ENCODE assay signal across 14 cellular contexts in the genomic region with DNA sequence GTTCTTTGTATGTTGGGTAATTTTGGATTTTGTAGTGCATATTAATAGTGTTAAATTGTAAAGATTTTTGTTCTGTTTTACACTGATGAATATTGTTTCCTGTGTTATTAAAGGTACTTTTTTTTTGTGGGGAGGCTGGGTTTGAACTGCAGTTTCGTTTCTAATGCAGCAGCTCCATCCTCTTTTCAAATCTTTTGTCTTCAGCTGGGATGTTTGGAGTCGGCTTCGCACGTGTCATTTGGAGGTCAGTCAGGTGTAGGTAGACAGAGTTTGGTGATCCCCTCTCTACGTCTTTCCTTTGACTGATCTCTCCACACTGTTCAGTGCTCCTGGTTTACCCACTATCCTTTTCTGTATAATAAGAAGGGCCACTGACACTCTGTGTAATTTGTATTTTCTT.
DNase-seq lines count a peak whose midpoint lies in the region; ATAC-seq lines count a peak whose summit lies in the region.
"Had no signal": no experiment of that assay in that cellular context is flagged by ENCODE, and none has a peak within 500 bp of the region (broad histone marks: within the 10 kb centered on the region; RNA-seq: fewer than 3 reads in every experiment).

No MANE protein-coding gene starts in this region.

- peak overlapping the region; percentile 60 to 73 for H3K4me3 Mint-ChIP-seq in effector memory CD8-positive, alpha-beta T cell

- no peaks in the 10 kb centered on the region for H3K27me3 Mint-ChIP-seq in effector memory CD8-positive, alpha-beta T cell

- ATAC-seq in GM18511 (IDR thresholded peaks at IDR 0.05; ENCODE audit: unreplicated experiment), result peak; percentile 57
- peak; percentile 64 for ATAC-seq in GM19463 (IDR thresholded peaks at IDR 0.05; ENCODE audit: unreplicated experiment)
- ATAC-seq in HG03045 (IDR thresholded peaks at IDR 0.05; ENCODE audit: unreplicated experiment), result peak; percentile 51
- ATAC-seq in effector memory CD8-positive, alpha-beta T cell (replicated peaks), result peak; percentile 57
- no peak for ATAC-seq in HG03342 (IDR thresholded peaks at IDR 0.05; ENCODE audit: unreplicated experiment)
- ATAC-seq: gastrocnemius medialis, left lobe of liver had no signal

- H3K4me1 Mint-ChIP-seq in effector memory CD8-positive, alpha-beta T cell (ENCODE audit: low read depth in 2 of 2), result peaks cover 18 to 36% of the 10 kb centered on the region in 2 donors

- peaks cover 2% of the 10 kb centered on the region for H3K36me3 Mint-ChIP-seq in effector memory CD8-positive, alpha-beta T cell (ENCODE audit: insufficient read depth)

- no peak overlapping the region for H3K27ac ChIP-seq in caudate nucleus (ENCODE audit: low read depth, low read length)
- H3K27ac ChIP-seq: gastrocnemius medialis had no signal

- peak overlapping the region; percentile 91 to 94 for H3K27ac Mint-ChIP-seq in effector memory CD8-positive, alpha-beta T cell

- no peaks in the 10 kb centered on the region for H3K9me3 Mint-ChIP-seq in effector memory CD8-positive, alpha-beta T cell

- DNase-seq in effector memory CD8-positive, alpha-beta T cell, result peak in 1 of 3 experiments; percentile 4
- DNase-seq in caudate nucleus (lab: John Stamatoyannopoulos, UW), result no peak
- DNase-seq in NCI-H446 treated with DMSO at 0.1 percent for 48 hours (lab: John Stamatoyannopoulos, UW), result no peak
- DNase-seq: activated CD8-positive, alpha-beta memory T cell treated with anti-CD3 and anti-CD28 coated beads for 24 hours; amygdala; Caco-2; gastrocnemius medialis; NCI-H1694; stimulated activated CD8-positive, alpha-beta memory T cell treated with anti-CD3 and anti-CD28 coated beads, Interleukin-4, amount 100 ng/mL, for 48 hours had no signal
